ENCODE assay signal across 9 cellular contexts in the genomic region with DNA sequence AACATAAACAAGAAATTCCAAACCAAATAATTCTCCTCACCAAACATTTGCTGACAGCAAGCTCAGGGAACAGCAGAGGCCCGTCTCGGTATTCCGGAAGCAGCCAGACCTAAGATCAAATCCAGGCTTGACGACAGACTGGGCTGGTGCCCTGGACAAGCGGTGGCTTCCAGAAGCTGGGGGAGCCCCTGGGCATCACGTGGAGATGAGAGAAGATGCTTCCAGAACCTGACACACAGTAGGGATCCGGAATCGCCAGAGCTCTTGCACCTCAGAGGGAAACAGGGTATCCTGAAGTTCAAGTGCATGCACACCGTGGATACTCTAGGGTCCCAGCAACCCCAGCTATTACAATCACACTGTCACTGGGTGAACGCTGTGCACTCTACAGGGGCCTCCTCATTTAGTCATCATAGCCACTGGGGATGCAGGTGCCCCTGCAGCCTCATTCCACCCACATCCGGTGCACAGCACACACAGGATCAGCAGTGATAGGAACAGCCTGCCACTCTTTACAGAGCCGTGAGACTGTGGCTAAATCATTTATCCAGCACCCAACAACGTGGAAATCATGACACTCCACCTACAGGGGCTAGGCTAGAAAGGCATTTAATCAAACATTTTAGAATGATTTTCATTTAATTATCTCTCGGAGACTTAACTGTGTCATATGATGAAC.
A peak's percentile ranks its signal among the peaks of the same experiment; 100 is the strongest.
DNase-seq lines count a peak whose midpoint lies in the region; ATAC-seq lines count a peak whose summit lies in the region.
"Had no signal": no experiment of that assay in that cellular context is flagged by ENCODE, and none has a peak within 500 bp of the region (broad histone marks: within the 10 kb centered on the region; RNA-seq: fewer than 3 reads in every experiment).

No MANE protein-coding gene starts in this region.

- H3K27me3 ChIP-seq in mucosa of stomach (ENCODE audit: control insufficient read depth, insufficient read depth, low read length) = no peaks in the 10 kb centered on the region

- peak; percentile 24 for DNase-seq in OCI-M1 (lab: John Stamatoyannopoulos, UW)
- DNase-seq in activated T-cell treated with anti-CD3 and anti-CD28 coated beads, Interleukin-2, amount 50 U/mL, for 48 hours = peak; percentile 75 to 81
- DNase-seq in islet precursor cell = no peak
- no peak for DNase-seq in AG20443 (ENCODE audit: low spot score)
- no peak for DNase-seq in DMS79 treated with DMSO at 0.1 percent for 48 hours (lab: John Stamatoyannopoulos, UW)

- peak overlapping the region; percentile 71 for H3K4me3 Mint-ChIP-seq in stimulated activated naive CD8-positive, alpha-beta T cell treated with anti-CD3 and anti-CD28 coated beads, Interleukin-15, Interleukin-2, amounts not matched to agents 100 ng/mL and 50 ng/mL, for 24 hours

- H3K36me3 Mint-ChIP-seq in stimulated activated naive CD8-positive, alpha-beta T cell treated with anti-CD3 and anti-CD28 coated beads, Interleukin-15, Interleukin-2, amounts not matched to agents 100 ng/mL and 50 ng/mL, for 24 hours (ENCODE audit: low read depth) = no peaks in the 10 kb centered on the region
- H3K36me3 Mint-ChIP-seq: memory B cell had no signal

- H3K9me3 Mint-ChIP-seq in stimulated activated naive CD8-positive, alpha-beta T cell treated with anti-CD3 and anti-CD28 coated beads, Interleukin-15, Interleukin-2, amounts not matched to agents 100 ng/mL and 50 ng/mL, for 24 hours = no peaks in the 10 kb centered on the region
- H3K9me3 Mint-ChIP-seq: memory B cell had no signal

- no peak for ATAC-seq in GM19328 (IDR thresholded peaks at IDR 0.05; ENCODE audit: unreplicated experiment)

- peak overlapping the region; percentile 37 for H3K9ac ChIP-seq in mucosa of stomach (ENCODE audit: low read length)

- peaks cover 85% of the 10 kb centered on the region for H3K4me1 Mint-ChIP-seq in stimulated activated naive CD8-positive, alpha-beta T cell treated with anti-CD3 and anti-CD28 coated beads, Interleukin-15, Interleukin-2, amounts not matched to agents 100 ng/mL and 50 ng/mL, for 24 hours (ENCODE audit: low read depth)

- H3K27ac Mint-ChIP-seq in stimulated activated naive CD8-positive, alpha-beta T cell treated with anti-CD3 and anti-CD28 coated beads, Interleukin-15, Interleukin-2, amounts not matched to agents 100 ng/mL and 50 ng/mL, for 24 hours = peak overlapping the region; percentile 85
- H3K27ac Mint-ChIP-seq: memory B cell had no signal

- no peak overlapping the region for H3K4me3 ChIP-seq in mucosa of stomach (ENCODE audit: low read length)

- H3K4me1 ChIP-seq in mucosa of stomach (ENCODE audit: control insufficient read depth, insufficient read depth, low read length) = peaks cover 64% of the 10 kb centered on the region

- H3K27me3 Mint-ChIP-seq in stimulated activated naive CD8-positive, alpha-beta T cell treated with anti-CD3 and anti-CD28 coated beads, Interleukin-15, Interleukin-2, amounts not matched to agents 100 ng/mL and 50 ng/mL, for 24 hours = peaks cover 9% of the 10 kb centered on the region

- no peaks in the 10 kb centered on the region for H3K9me3 ChIP-seq in mucosa of stomach (ENCODE audit: control insufficient read depth, low read length)

- no peaks in the 10 kb centered on the region for H3K36me3 ChIP-seq in mucosa of stomach (ENCODE audit: control insufficient read depth, insufficient read depth, low read length)

Comparison
In these comparisons a context has a peak if more than half of its experiments do, and no peak if none do; other contexts are left out.
1. DNase-seq: peak in OCI-M1 (single experiment) and activated T-cell treated with anti-CD3 and anti-CD28 coated beads, Interleukin-2, amount 50 U/mL, for 48 hours (2 of 2); none in islet precursor cell (single experiment), AG20443 (single experiment) and DMS79 treated with DMSO at 0.1 percent for 48 hours (single experiment).